In the genomic region with DNA sequence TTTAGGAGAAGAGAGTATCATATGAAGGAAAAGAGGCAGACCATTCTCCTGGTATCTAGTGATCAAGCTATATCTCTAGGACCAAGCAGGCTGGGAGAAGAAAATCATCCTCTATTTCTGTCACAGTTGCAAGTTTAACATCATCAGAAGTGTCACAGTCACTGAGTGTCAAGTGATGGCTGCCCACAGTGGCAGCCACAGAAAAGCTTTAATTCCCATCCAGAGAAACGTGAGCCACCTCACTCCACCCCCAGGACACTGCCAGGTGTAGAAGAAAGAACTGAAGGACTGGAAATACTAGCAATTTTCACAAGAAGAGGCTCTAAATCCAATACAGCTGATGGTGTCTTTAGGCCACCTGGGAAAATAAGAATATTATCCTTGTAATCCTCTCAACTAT, we compare ENCODE assay signal across 21 cellular contexts.
"Had no signal": no experiment of that assay in that cellular context is flagged by ENCODE, and none has a peak within 500 bp of the region (broad histone marks: within the 10 kb centered on the region; RNA-seq: fewer than 3 reads in every experiment).

No MANE protein-coding gene starts in this region.

- H3K4me3 ChIP-seq: adrenal gland, ovary, right lobe of liver, transverse colon, uterus had no signal

- H3K9me3 ChIP-seq: adrenal gland, neutrophil, ovary, right lobe of liver, transverse colon, uterus had no signal

- DNase-seq: activated B cell treated with CpG ODN at 0.5 μM for 24 hours; activated CD4-positive, alpha-beta T cell treated with anti-CD3 and anti-CD28 coated beads for 4 hours; activated CD4-positive, alpha-beta T cell treated with anti-CD3 and anti-CD28 coated beads, Interleukin-2, amount 50 U/mL, for 48 hours; activated CD8-positive, alpha-beta memory T cell treated with anti-CD3 and anti-CD28 coated beads, Interleukin-2, amount 50 U/mL, for 48 hours; activated naive CD4-positive, alpha-beta T cell; activated T-cell treated with anti-CD3 and anti-CD28 coated beads, Interleukin-2, amount 50 U/mL, for 4 hours; adrenal gland; effector memory CD8-positive, alpha-beta T cell; foreskin melanocyte; hippocampal formation; kidney glomerular epithelial cell; ovary; right lobe of liver; small intestine; stimulated activated CD8-positive, alpha-beta memory T cell treated with anti-CD3 and anti-CD28 coated beads, Interleukin-4, amount 100 ng/mL, for 48 hours; stimulated activated naive B cell treated with anti-CD40 and anti-IgM and Interleukin-4, amounts not matched to agents 10 μg/mL and 1 μg/mL and 100 μg/mL, for 72 hours; T1000; transverse colon; uterus had no signal

- H3K4me1 ChIP-seq: adrenal gland, right lobe of liver, transverse colon, uterus had no signal

- H3K27ac ChIP-seq: adrenal gland, neutrophil, ovary, right lobe of liver, transverse colon, uterus had no signal

- H3K27me3 ChIP-seq: neutrophil, ovary, right lobe of liver, transverse colon, uterus had no signal

- ATAC-seq: activated T-cell treated with anti-CD3 and anti-CD28 coated beads, Interleukin-2, amount 50 U/mL, for 4 hours; effector memory CD8-positive, alpha-beta T cell; esophagus mucosa; right lobe of liver; stimulated activated naive B cell treated with anti-CD40 and anti-IgM and Interleukin-4, amounts not matched to agents 10 μg/mL and 1 μg/mL and 100 μg/mL, for 72 hours had no signal

- H3K36me3 ChIP-seq: adrenal gland, neutrophil, ovary, right lobe of liver, transverse colon, uterus had no signal
